In the genomic region with DNA sequence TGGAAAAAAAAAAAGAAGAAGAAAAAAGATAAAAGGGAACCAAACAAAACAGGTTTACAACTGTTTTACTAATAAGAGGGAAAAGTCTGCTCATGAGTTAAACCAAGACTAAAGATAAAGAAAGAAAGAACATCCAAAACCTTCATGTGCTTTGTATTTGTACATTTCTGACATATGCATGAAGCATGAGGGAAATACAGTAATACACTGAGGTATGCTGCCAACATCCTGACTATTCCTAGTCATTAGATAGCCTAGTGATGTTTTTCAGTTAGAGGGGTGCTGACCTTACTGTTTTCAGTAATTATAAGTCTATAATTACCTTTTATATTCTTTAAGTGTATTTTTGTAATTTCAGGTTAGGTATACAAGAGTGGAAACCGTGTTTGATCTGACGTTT, we compare ENCODE assay signal across 1 cellular context.
TF ChIP-seq lines count a peak whose summit lies in the region.

No MANE protein-coding gene starts in this region.

TF ChIP-seq in IMR-90, 13 proteins besides CTCF, POLR2A, EP300 and RAD21 (continued from another document):
- TF ChIP-seq RCOR1 (IDR thresholded peaks at IDR 0.05; ENCODE audit: insufficient replicate concordance, low read length) (no peak), MAZ (IDR thresholded peaks at IDR 0.05; ENCODE audit: borderline replicate concordance, low read depth, low read length) (no peak), MXI1 (IDR thresholded peaks at IDR 0.05; ENCODE audit: borderline replicate concordance, low read depth, low read length) (no peak), SMC3 (IDR thresholded peaks at IDR 0.05; ENCODE audit: low read depth, low read length) (no peak), FOS (IDR thresholded peaks at IDR 0.05; ENCODE audit: low read depth, low read length) (no peak)
